Comparison of ENCODE assay signal across 8 cellular contexts in the genomic region with DNA sequence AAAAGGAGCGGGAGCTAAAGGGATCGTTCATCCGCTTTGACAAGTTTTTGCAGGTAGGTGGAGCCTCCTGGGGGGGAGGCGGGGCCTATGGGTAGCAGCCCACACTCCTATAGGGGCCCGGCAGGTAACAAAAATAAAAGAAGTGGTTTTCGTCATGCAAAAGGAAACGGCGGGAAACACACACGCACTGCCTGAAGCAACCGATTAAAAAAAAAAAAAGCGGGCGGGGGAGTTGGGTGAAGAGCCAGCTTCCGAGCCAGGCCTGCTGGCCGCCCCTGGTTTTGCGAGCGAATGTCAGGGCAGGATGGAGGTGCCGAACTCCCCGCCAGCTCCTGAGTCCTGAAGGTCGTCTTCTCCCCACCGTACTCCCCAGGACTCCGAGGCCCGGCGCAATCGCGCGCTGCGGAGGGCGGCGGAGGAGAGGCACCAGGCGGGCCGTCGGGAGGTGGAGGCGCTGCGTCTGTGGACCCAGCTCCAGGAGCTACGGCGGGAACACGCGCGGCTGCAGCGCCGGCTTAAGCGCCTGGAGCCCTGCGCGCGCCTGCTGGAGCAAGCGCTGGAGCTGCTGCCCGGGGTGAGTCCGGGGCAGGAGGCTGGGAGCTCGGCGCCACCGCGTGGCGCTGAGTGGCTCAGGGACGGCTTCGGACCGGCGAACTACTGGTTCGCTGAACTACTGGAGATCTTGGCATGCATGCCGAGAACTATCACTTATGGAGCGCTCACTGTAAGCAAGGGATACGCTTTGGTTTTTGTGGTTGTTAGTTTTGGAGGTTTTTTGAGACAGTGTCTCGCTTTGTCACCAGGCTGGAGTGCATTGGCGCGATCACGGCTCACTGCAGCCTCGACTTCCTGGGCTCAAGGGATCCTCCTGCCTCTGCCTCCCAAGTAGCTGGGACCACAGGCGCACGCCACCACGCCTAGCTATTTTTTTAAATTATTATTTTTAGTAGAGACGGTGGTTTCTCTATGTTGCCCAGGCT. TPM values are rescaled to one million over a fixed set of nuclear protein-coding genes. Genes with fewer than 3 reads are reported as not detected.
DNase-seq lines count a peak whose midpoint lies in the region; ATAC-seq, FAIRE-seq and TF ChIP-seq lines count a peak whose summit lies in the region.

No MANE protein-coding gene starts in this region.

- H3K4me2 ChIP-seq in MM.1S (ENCODE audit: low read depth, low read length) (peak overlapping the region; percentile 74), SK-N-SH (peak overlapping the region; percentile 87)

- intact Hi-C loops in pancreas (cut with DNase I): loop anchor here in 1 of 3 donors (10.0 kb wide), 1 partner anchor 98 kb away; a partner anchor contains a TSS

- peak; percentile 80 for ATAC-seq in GM19463 (IDR thresholded peaks at IDR 0.05; ENCODE audit: unreplicated experiment)
- peak; percentile 78 to 93 (median 90) for ATAC-seq in pancreas

- DNase-seq in C1 segment of cervical spinal cord (lab: John Stamatoyannopoulos, UW) (peak in 12 of 14 donors; percentile 9 to 73 (median 36)), MM.1S (peak; percentile 49), SK-N-SH (peak; percentile 93), cardiac muscle cell (ENCODE audit: low read depth in 1 of 2, low spot score in 1 of 2) (peak; percentile 75 to 84), pancreas (peak; percentile 51 to 88 (median 68)), urothelium cell line (ENCODE audit: low spot score) (peak; percentile 64)
- DNase-seq in activated naive CD8-positive, alpha-beta T cell treated with anti-CD3 and anti-CD28 coated beads for 36 hours: peak; percentile 68

- peak overlapping the region; percentile 56; the same call in 1 of the 2 replicates for H2AFZ ChIP-seq in MM.1S (ENCODE audit: low read length)
- H2AFZ ChIP-seq in SK-N-SH (ENCODE audit: low read depth): no peak overlapping the region; the same call in 1 of the 2 replicates

- H3K27me3 ChIP-seq in MM.1S (replicated peaks; ENCODE audit: insufficient read depth, low read length) (no peaks in the 10 kb centered on the region; the same call in 1 of the 2 replicates), SK-N-SH (ENCODE audit: insufficient read depth) (peaks cover 24% of the 10 kb centered on the region), cardiac muscle cell (peaks cover 59% of the 10 kb centered on the region), pancreas (no peaks in the 10 kb centered on the region)

- H3K9me2 ChIP-seq in MM.1S (replicated peaks; ENCODE audit: insufficient read depth, low read length) (no peaks in the 10 kb centered on the region), SK-N-SH (no peaks in the 10 kb centered on the region)

- H3K4me1 ChIP-seq in MM.1S (ENCODE audit: low read length) (no peaks in the 10 kb centered on the region), SK-N-SH (ENCODE audit: control insufficient read depth in 1 of 2, insufficient read depth in 2 of 2, low read depth in 1 of 2, low read length in 1 of 2) (peaks cover 5 to 11% of the 10 kb centered on the region in 2 experiments; a peak in 2 of 4 replicates), cardiac muscle cell (ENCODE audit: low read depth) (no peaks in the 10 kb centered on the region), pancreas (peaks cover 0 to 6% (median 0%) of the 10 kb centered on the region in 3 donors)

- H3K36me3 Mint-ChIP-seq in activated naive CD8-positive, alpha-beta T cell treated with anti-CD3 and anti-CD28 coated beads for 36 hours: peaks cover 5% of the 10 kb centered on the region

- peaks cover 30% of the 10 kb centered on the region for H3K27me3 Mint-ChIP-seq in activated naive CD8-positive, alpha-beta T cell treated with anti-CD3 and anti-CD28 coated beads for 36 hours

- no peak overlapping the region for H3K27ac Mint-ChIP-seq in activated naive CD8-positive, alpha-beta T cell treated with anti-CD3 and anti-CD28 coated beads for 36 hours

- H3K9me3 Mint-ChIP-seq in activated naive CD8-positive, alpha-beta T cell treated with anti-CD3 and anti-CD28 coated beads for 36 hours: no peaks in the 10 kb centered on the region

- peak overlapping the region; percentile 43 for H3K4me3 ChIP-seq in MM.1S (ENCODE audit: low read length)
- H3K4me3 ChIP-seq in SK-N-SH (ENCODE audit: low read depth in 2 of 2, low read length in 1 of 2): peak overlapping the region; percentile 34 to 56; a peak in 3 of 4 replicates
- H3K4me3 ChIP-seq in cardiac muscle cell: peak overlapping the region; percentile 28
- H3K4me3 ChIP-seq in pancreas: peak overlapping the region in 2 of 4 donors; percentile 31 to 48

- H3K36me3 ChIP-seq in MM.1S (replicated peaks; ENCODE audit: insufficient read depth, low read length) (no peaks in the 10 kb centered on the region), SK-N-SH (replicated peaks in 1 of 2; ENCODE audit: control insufficient read depth in 1 of 2, insufficient read depth in 2 of 2, low read length in 1 of 2) (peaks cover 0 to 6% of the 10 kb centered on the region in 2 experiments), cardiac muscle cell (no peaks in the 10 kb centered on the region), pancreas (peaks cover 0 to under 1% (median 0%) of the 10 kb centered on the region in 3 donors)

- no peak for TF ChIP-seq EP300 in SK-N-SH (IDR thresholded peaks at IDR 0.05; ENCODE audit: borderline replicate concordance in 1 of 2, low read depth in 1 of 2, low read length in 1 of 2)

- TF ChIP-seq CTCF in MM.1S (IDR thresholded peaks at IDR 0.05; ENCODE audit: low read length) (peak; percentile 33), SK-N-SH (IDR thresholded peaks at IDR 0.05) (peak; percentile 53), cardiac muscle cell (IDR thresholded peaks at IDR 0.05; ENCODE audit: low read depth, low read length) (peak; percentile 54), pancreas (IDR thresholded peaks at IDR 0.05) (peak in 3 of 4 donors; percentile 25 to 39 (median 29))

- H3K9ac ChIP-seq in MM.1S (ENCODE audit: low read length): no peak overlapping the region; the same call in 1 of the 2 replicates
- no peak overlapping the region for H3K9ac ChIP-seq in SK-N-SH

- FAIRE-seq in pancreas (lab: Jason Lieb, UNC) (no peak), urothelium cell line (lab: Jason Lieb, UNC) (no peak)

- peak; percentile 69 for TF ChIP-seq RAD21 in SK-N-SH (IDR thresholded peaks at IDR 0.05; ENCODE audit: low read length)

- H3K79me2 ChIP-seq in MM.1S (ENCODE audit: low read length) (no peaks in the 10 kb centered on the region), SK-N-SH (ENCODE audit: insufficient read depth) (no peaks in the 10 kb centered on the region)

- H3K27ac ChIP-seq in MM.1S (ENCODE audit: low read length) (no peak overlapping the region), SK-N-SH (ENCODE audit: low read depth in 2 of 2, low read length in 1 of 2) (no peak overlapping the region), cardiac muscle cell (no peak overlapping the region), pancreas (no peak overlapping the region)

- H4K20me1 ChIP-seq in MM.1S (ENCODE audit: insufficient read depth, low read length): no peaks in the 10 kb centered on the region
- H4K20me1 ChIP-seq in SK-N-SH (ENCODE audit: insufficient read depth): no peaks in the 10 kb centered on the region

- H3F3A ChIP-seq in MM.1S (ENCODE audit: insufficient read depth, low read length) (no peaks in the 10 kb centered on the region), SK-N-SH (replicated peaks; ENCODE audit: insufficient read depth) (peaks cover 13% of the 10 kb centered on the region)

- POLR2A ChIA-PET in SK-N-SH (lab: Yijun Ruan, JAX): interaction anchor here (1.0 kb wide), 1 partner anchor 8 kb away, joined by 4 read pairs; no protein-coding TSS in a partner anchor

- H3K4me1 Mint-ChIP-seq in activated naive CD8-positive, alpha-beta T cell treated with anti-CD3 and anti-CD28 coated beads for 36 hours: peaks cover 20% of the 10 kb centered on the region

- CTCF ChIA-PET in SK-N-SH (lab: Yijun Ruan, JAX): interaction anchor here (0.6 to 7.6 kb wide), 30 partner anchors 8 to 705 kb away, joined by 3 to 49 read pairs (median 5); a partner anchor contains a TSS

- WGBS in SK-N-SH (ENCODE audit: low lambda C conversion rate): 26% methylated on average over 24 of the region's 70 CpGs
- WGBS in pancreas, 2 donors: 8 to 9% methylated on average over 63 to 70 of the region's 70 CpGs

- H3K4me3 Mint-ChIP-seq in activated naive CD8-positive, alpha-beta T cell treated with anti-CD3 and anti-CD28 coated beads for 36 hours: peak overlapping the region; percentile 71

- H3K9me3 ChIP-seq in MM.1S (replicated peaks; ENCODE audit: insufficient read depth, low read length) (no peaks in the 10 kb centered on the region), SK-N-SH (no peaks in the 10 kb centered on the region), cardiac muscle cell (ENCODE audit: low read depth) (no peaks in the 10 kb centered on the region), pancreas (no peaks in the 10 kb centered on the region)

RNA-seq across cellular contexts. Expression of a gene that starts 3.6 kb away (rescaled TPM):
- polyA plus RNA-seq in SK-N-SH (2012; rRNA removed) (not detected in 2 replicates), cardiac muscle cell (not detected in 2 replicates), pancreas (under 1 TPM; 0.42 to 0.61 TPM)
- not detected in 2 replicates for polyA plus RNA-seq in SK-N-SH (2012; cell fraction: cytosol; rRNA removed)
- polyA plus RNA-seq in SK-N-SH (2012; cell fraction: nucleus; rRNA removed): 0.05 and 0.14 TPM in 2 replicates
- total RNA-seq in activated naive CD8-positive, alpha-beta T cell treated with anti-CD3 and anti-CD28 coated beads for 36 hours: 1 to 10 TPM in 1 of 2 experiments, under 1 TPM in 1; 0.16 to 1.0 TPM
- total RNA-seq in cardiac muscle cell (not detected in 2 replicates), pancreas (under 1 TPM in 3 of 6 donors, not detected in 3; 0.12 to 0.23 (median 0.22) TPM)

RNA-seq across cellular contexts. Expression of a gene that starts 17.6 kb away (rescaled TPM):
- not detected in 2 replicates for polyA plus RNA-seq in SK-N-SH (2012; rRNA removed)
- polyA plus RNA-seq in SK-N-SH (2012; cell fraction: cytosol; rRNA removed): not detected in 2 replicates
- polyA plus RNA-seq in SK-N-SH (2012; cell fraction: nucleus; rRNA removed): 0.04 TPM in 1 of 2 replicates, not detected in the other
- total RNA-seq in activated naive CD8-positive, alpha-beta T cell treated with anti-CD3 and anti-CD28 coated beads for 36 hours: 1 to 10 TPM; 1.3 to 1.9 TPM
- 0.32 and 0.33 TPM in 2 replicates for total RNA-seq in cardiac muscle cell
- 0.24 TPM in 1 of 2 replicates, not detected in the other for polyA plus RNA-seq in cardiac muscle cell
- total RNA-seq in pancreas: 1 to 10 TPM in 5 of 6 donors, under 1 TPM in 1; 0.79 to 4.1 (median 1.9) TPM
- 10 to 100 TPM in 1 of 2 donors, 1 to 10 TPM in 1; 6.7 to 12.1 TPM for polyA plus RNA-seq in pancreas

RNA-seq across cellular contexts. Expression of a gene that starts 32.2 kb away (rescaled TPM):
- polyA plus RNA-seq in SK-N-SH (2012; rRNA removed): 56.5 and 69.9 TPM in 2 replicates
- polyA plus RNA-seq in SK-N-SH (2012; cell fraction: cytosol; rRNA removed): 43.6 and 43.8 TPM in 2 replicates
- polyA plus RNA-seq in SK-N-SH (2012; cell fraction: nucleus; rRNA removed): 113 and 236 TPM in 2 replicates
- total RNA-seq in activated naive CD8-positive, alpha-beta T cell treated with anti-CD3 and anti-CD28 coated beads for 36 hours: 100 to 1,000 TPM; 136 to 145 TPM
- 72.6 and 148 TPM in 2 replicates for total RNA-seq in cardiac muscle cell
- polyA plus RNA-seq in cardiac muscle cell: 49.2 and 59.7 TPM in 2 replicates
- total RNA-seq in pancreas: 10 to 100 TPM; 30.0 to 71.4 (median 54.6) TPM
- 10 to 100 TPM; 51.8 to 59.7 TPM for polyA plus RNA-seq in pancreas

RNA-seq across cellular contexts. Expression of a gene that starts 32.4 kb away (rescaled TPM):
- polyA plus RNA-seq in SK-N-SH (2012; rRNA removed) (18.7 and 21.1 TPM in 2 replicates), cardiac muscle cell (36.1 and 39.7 TPM in 2 replicates), pancreas (1 to 10 TPM; 5.0 to 8.9 TPM)
- 12.7 and 19.1 TPM in 2 replicates for polyA plus RNA-seq in SK-N-SH (2012; cell fraction: cytosol; rRNA removed)
- polyA plus RNA-seq in SK-N-SH (2012; cell fraction: nucleus; rRNA removed): 13.0 and 15.6 TPM in 2 replicates
- 10 to 100 TPM; 28.9 to 31.1 TPM for total RNA-seq in activated naive CD8-positive, alpha-beta T cell treated with anti-CD3 and anti-CD28 coated beads for 36 hours
- total RNA-seq in cardiac muscle cell (40.7 and 44.4 TPM in 2 replicates), pancreas (1 to 10 TPM; 4.8 to 8.6 (median 5.4) TPM)

Comparison
In these comparisons a context has a peak if more than half of its experiments do, and no peak if none do; other contexts are left out.
1. DNase-seq: peak in every context shown above with its lines; median percentile 93 in SK-N-SH; 80 in cardiac muscle cell; 68 in activated naive CD8-positive, alpha-beta T cell treated with anti-CD3 and anti-CD28 coated beads for 36 hours; 68 in pancreas; 64 in urothelium cell line; 49 in MM.1S; 36 in C1 segment of cervical spinal cord.